Comparison of ENCODE assay signal across 25 cellular contexts in genomic region chr19:35380450-35381124, GRCh38. TPM values are rescaled to one million over a fixed set of nuclear protein-coding genes. Genes with fewer than 3 reads are reported as not detected.
DNase-seq lines count a peak whose midpoint lies in the region; ATAC-seq, FAIRE-seq and TF ChIP-seq lines count a peak whose summit lies in the region.
"Had no signal": no experiment of that assay in that cellular context is flagged by ENCODE, and none has a peak within 500 bp of the region (broad histone marks: within the 10 kb centered on the region; RNA-seq: fewer than 3 reads in every experiment).

No MANE protein-coding gene starts in this region.

- H3K27ac Mint-ChIP-seq in osteocyte (ENCODE audit: unreplicated experiment): no peak overlapping the region
- H3K27ac Mint-ChIP-seq: activated CD8-positive, alpha-beta T cell treated with anti-CD3 and anti-CD28 coated beads, Interleukin-2, amount 10 ng/mL, durations not matched to agents 7 days and 5 days; activated naive CD4-positive, alpha-beta T cell treated with anti-CD3 and anti-CD28 coated beads for 36 hours; activated T-cell treated with anti-CD3 and anti-CD28 coated beads, Interleukin-2, amount 50 U/mL, for 24 hours; GM23338; neural progenitor cell had no signal

- CTCF ChIA-PET in K562 (lab: Yijun Ruan, JAX; ENCODE audit: low intra/inter-chr PET ratio): no interaction called here

- H3K9ac ChIP-seq in K562 (ENCODE audit: insufficient read depth in 1 of 2, low read depth in 2 of 2, low read length in 2 of 2): peak overlapping the region; percentile 0 to 40; a peak in 1 of 4 replicates
- H3K9ac ChIP-seq: BLaER1 treated with 17β-estradiol and CSF1 and Interleukin-3, amounts not matched to agents 10 nM and 100 nM; neural progenitor cell had no signal

- no peak overlapping the region for H3K4me3 Mint-ChIP-seq in osteocyte (ENCODE audit: unreplicated experiment)
- H3K4me3 Mint-ChIP-seq: activated CD8-positive, alpha-beta T cell treated with anti-CD3 and anti-CD28 coated beads, Interleukin-2, amount 10 ng/mL, durations not matched to agents 7 days and 5 days; activated naive CD4-positive, alpha-beta T cell treated with anti-CD3 and anti-CD28 coated beads for 36 hours; activated T-cell treated with anti-CD3 and anti-CD28 coated beads, Interleukin-2, amount 50 U/mL, for 24 hours; central memory CD8-positive, alpha-beta T cell; GM23338; neural progenitor cell had no signal

- H3K36me3 Mint-ChIP-seq in osteocyte (ENCODE audit: unreplicated experiment): no peaks in the 10 kb centered on the region

- POLR2A ChIA-PET in K562 (lab: Yijun Ruan, JAX): interaction anchor here (0.6 to 1.5 kb wide), 5 partner anchors 23 to 375 kb away, joined by 3 to 4 read pairs (median 3); no protein-coding TSS in a partner anchor

- peak; percentile 3 for DNase-seq in H4 (ENCODE audit: low spot score)
- peak; percentile 80 to 94 (median 84) for DNase-seq in K562 (ENCODE audit: extremely low read depth in 1 of 4, low spot score in 3 of 4)
- peak; percentile 56 for DNase-seq in osteocyte (ENCODE audit: extremely low spot score, unreplicated experiment)
- DNase-seq in hepatic stellate cell (ENCODE audit: low spot score): no peak
- DNase-seq in RPMI8226: no peak
- DNase-seq: activated CD8-positive, alpha-beta T cell treated with anti-CD3 and anti-CD28 coated beads, Interleukin-2, amount 10 ng/mL, durations not matched to agents 7 days and 5 days; activated naive CD4-positive, alpha-beta T cell treated with anti-CD3 and anti-CD28 coated beads for 36 hours; activated T-cell treated with anti-CD3 and anti-CD28 coated beads, Interleukin-2, amount 50 U/mL, for 24 hours; Kasumi-1; NCI-H1105 treated with DMSO at 0.1 percent for 48 hours; NCI-H526; SIG-M5; T-helper 1 cell had no signal

- no peaks in the 10 kb centered on the region for H3K36me3 ChIP-seq in K562 (ENCODE audit: control insufficient read depth, insufficient read depth, low read length)
- H3K36me3 ChIP-seq: gastroesophageal sphincter, neural progenitor cell, suprapubic skin, vagina had no signal

- H2AFZ ChIP-seq in K562 (ENCODE audit: low read depth, low read length): peak overlapping the region; percentile 66
- H2AFZ ChIP-seq: GM23338, neural progenitor cell had no signal

- no peak for TF ChIP-seq RAD21 in K562 (CRISPR knock-in tag; conservative IDR thresholded peaks at IDR 0.05 in 1 of 2, IDR thresholded peaks at IDR 0.05 in 1 of 2)

- peak overlapping the region; percentile 68 for H3K4me2 ChIP-seq in K562 (ENCODE audit: insufficient read depth, low read length)
- H3K4me2 ChIP-seq: BLaER1 treated with 17β-estradiol and CSF1 and Interleukin-3, amounts not matched to agents 10 nM and 100 nM; GM23338; neural progenitor cell had no signal

- no peak for TF ChIP-seq POLR2A in K562 (conservative IDR thresholded peaks at IDR 0.05)

- H3K9me1 ChIP-seq in K562 (ENCODE audit: control insufficient read depth, insufficient read depth, low read length): no peaks in the 10 kb centered on the region

- no peaks in the 10 kb centered on the region for H3K27me3 Mint-ChIP-seq in osteocyte (ENCODE audit: unreplicated experiment)

- no peaks in the 10 kb centered on the region for H4K20me1 ChIP-seq in K562 (replicated peaks; ENCODE audit: control insufficient read depth, insufficient read depth, low read length)
- H4K20me1 ChIP-seq: BLaER1 treated with 17β-estradiol and CSF1 and Interleukin-3, amounts not matched to agents 10 nM and 100 nM had no signal

- H3K4me1 Mint-ChIP-seq in osteocyte (ENCODE audit: unreplicated experiment): no peaks in the 10 kb centered on the region
- H3K4me1 Mint-ChIP-seq: central memory CD8-positive, alpha-beta T cell; neural progenitor cell had no signal

- ATAC-seq in K562 (peak; percentile 97), HG03095 (IDR thresholded peaks at IDR 0.05; ENCODE audit: unreplicated experiment) (no peak)
- ATAC-seq: activated CD4-positive, CD25-positive, alpha-beta regulatory T cell treated with anti-CD3 and anti-CD28 coated beads, Interleukin-2, amount 50 U/mL, for 24 hours; activated CD8-positive, alpha-beta T cell treated with anti-CD3 and anti-CD28 coated beads, Interleukin-2, amount 10 ng/mL, durations not matched to agents 7 days and 5 days; gastroesophageal sphincter; GM23338 had no signal

- H3K9me3 Mint-ChIP-seq in osteocyte (ENCODE audit: unreplicated experiment): no peaks in the 10 kb centered on the region
- H3K9me3 Mint-ChIP-seq: central memory CD8-positive, alpha-beta T cell had no signal

- TF ChIP-seq EP300 in K562 (IDR thresholded peaks at IDR 0.05; ENCODE audit: low read length): peak; percentile 93

- no peaks in the 10 kb centered on the region for H3K79me2 ChIP-seq in K562 (ENCODE audit: control insufficient read depth, insufficient read depth, low read length)

- TF ChIP-seq CTCF in K562 (IDR thresholded peaks at IDR 0.05 in 2 of 3, conservative IDR thresholded peaks at IDR 0.05 in 1 of 3; ENCODE audit: insufficient read depth in 2 of 3, low read depth in 1 of 3, low read length in 3 of 3): no peak; a peak in 1 of 6 replicates
- TF ChIP-seq CTCF in osteocyte (IDR thresholded peaks at IDR 0.05): no peak

- peaks cover 20 to 29% of the 10 kb centered on the region in 2 experiments; a peak in 4 of 5 replicates for H3K4me1 ChIP-seq in K562 (replicated peaks in 1 of 2; ENCODE audit: control insufficient read depth in 2 of 2, insufficient read depth in 2 of 2, low read length in 2 of 2)
- H3K4me1 ChIP-seq: gastroesophageal sphincter, neural progenitor cell, vagina had no signal

- no TSS peak for BruUV-seq in K562 (replicated peaks; lab: Mats Ljungman, UMichigan)

- WGBS in K562 (ENCODE audit: insufficient coverage, low coverage, missing lambda C conversion rate): 2% methylated on average over 9 of the region's 9 CpGs

- no peaks in the 10 kb centered on the region; the same call in none of the 2 replicates for H3K9me3 ChIP-seq in K562 (replicated peaks; ENCODE audit: control insufficient read depth, insufficient read depth, low read depth, low read length)
- H3K9me3 ChIP-seq: suprapubic skin, vagina had no signal

- no peaks in the 10 kb centered on the region for H3K27me3 ChIP-seq in K562 (ENCODE audit: control insufficient read depth in 2 of 2, insufficient read depth in 2 of 2, low read length in 2 of 2)
- H3K27me3 ChIP-seq: BLaER1 treated with 17β-estradiol and CSF1 and Interleukin-3, amounts not matched to agents 10 nM and 100 nM; neural progenitor cell; vagina had no signal

- in situ Hi-C loops in K562 (cut with MboI): no loop called here

- intact Hi-C loops in K562 (cut with micrococcal nuclease): no loop called here

- H3K4me3 ChIP-seq in K562: no peak overlapping the region
- H3K4me3 ChIP-seq: BLaER1 treated with 17β-estradiol and CSF1 and Interleukin-3, amounts not matched to agents 10 nM and 100 nM; gastroesophageal sphincter; GM23338; neural progenitor cell; suprapubic skin; vagina had no signal

- peak; percentile 98 for FAIRE-seq in K562 (lab: Jason Lieb, UNC)
- FAIRE-seq: G401.6 had no signal

- peak overlapping the region; percentile 36; the same call in 1 of the 3 replicates for H3K27ac ChIP-seq in K562 (ENCODE audit: extremely low read depth, low read depth, low read length)
- H3K27ac ChIP-seq: BLaER1 treated with 17β-estradiol and CSF1 and Interleukin-3, amounts not matched to agents 10 nM and 100 nM; gastroesophageal sphincter; neural progenitor cell; suprapubic skin; vagina had no signal

RNA-seq across cellular contexts. Expression of gene GPR42, which starts 9.7 kb away (rescaled TPM):
- 0.21 TPM in 1 of 2 replicates, not detected in the other for total RNA-seq in H4 (2014; rRNA removed; shearing (Covaris generic))
- total RNA-seq in K562 (2011; cell fraction: chromatin; rRNA removed; ENCODE audit: low replicate concordance): not detected in 2 replicates
- total RNA-seq in K562 (2011; cell fraction: nucleolus; rRNA removed): not detected in 2 replicates
- not detected in 2 replicates for total RNA-seq in K562 (2011; cell fraction: nucleoplasm; rRNA removed)
- total RNA-seq in K562 (2014; rRNA removed) (not detected in 2 replicates), K562 (2014; rRNA removed; fragmentation: Illumina TruSeq; extraction: Trizol) (not detected in 2 replicates), K562 (2015; rRNA removed; fragmentation: Illumina TruSeq; extraction: Trizol) (not detected in 2 replicates), K562 (2021) (not detected in 2 replicates), osteocyte (not detected in 2 replicates)
- polyA plus RNA-seq in K562 (2011; rRNA removed) (not detected in 2 replicates), K562 (2014; fragmentation: Illumina TruSeq; extraction: Trizol) (not detected in 2 replicates), K562 (2014; fragmentation: Nextera tagmentation; extraction: Ambion mirVana) (not detected), K562 (2014; rRNA removed) (not detected in 2 replicates)
- polyA plus RNA-seq in K562 (2011; cell fraction: cytosol; rRNA removed): not detected in 2 replicates
- not detected in 2 replicates for polyA plus RNA-seq in K562 (2011; cell fraction: nucleus; rRNA removed)
- 0.10 TPM in 1 of 2 replicates, not detected in the other for polyA plus RNA-seq in K562 (2012)
- polyA minus RNA-seq in K562 (2011; rRNA and poly(A)+ RNA removed): not detected in 2 replicates
- not detected in 2 replicates for polyA minus RNA-seq in K562 (2011; cell fraction: cytosol; rRNA and poly(A)+ RNA removed)
- not detected in 2 replicates for polyA minus RNA-seq in K562 (2011; cell fraction: nucleus; rRNA and poly(A)+ RNA removed)
- total RNA-seq: activated CD8-positive, alpha-beta T cell treated with anti-CD3 and anti-CD28 coated beads, Interleukin-2, amount 10 ng/mL, durations not matched to agents 7 days and 5 days; gastroesophageal sphincter; GM23338; renal cortical epithelial cell; suprapubic skin; vagina had no signal
- polyA plus RNA-seq: esophagus, GM23338 had no signal

RNA-seq across cellular contexts. Expression of gene FFAR3, which starts 22.3 kb away (rescaled TPM):
- total RNA-seq in H4 (2014; rRNA removed; shearing (Covaris generic)): 0.21 TPM in 1 of 2 replicates, not detected in the other
- total RNA-seq in K562 (2011; cell fraction: chromatin; rRNA removed; ENCODE audit: low replicate concordance): not detected in 2 replicates
- total RNA-seq in K562 (2011; cell fraction: nucleolus; rRNA removed): not detected in 2 replicates
- total RNA-seq in K562 (2011; cell fraction: nucleoplasm; rRNA removed): not detected in 2 replicates
- not detected in 2 replicates for total RNA-seq in K562 (2014; rRNA removed)
- not detected in 2 replicates for total RNA-seq in K562 (2014; rRNA removed; fragmentation: Illumina TruSeq; extraction: Trizol)
- not detected in 2 replicates for total RNA-seq in K562 (2015; rRNA removed; fragmentation: Illumina TruSeq; extraction: Trizol)
- not detected in 2 replicates for total RNA-seq in K562 (2021)
- not detected in 2 replicates for polyA plus RNA-seq in K562 (2011; rRNA removed)
- not detected in 2 replicates for polyA plus RNA-seq in K562 (2011; cell fraction: cytosol; rRNA removed)
- not detected in 2 replicates for polyA plus RNA-seq in K562 (2011; cell fraction: nucleus; rRNA removed)
- polyA plus RNA-seq in K562 (2012): not detected in 2 replicates
- not detected in 2 replicates for polyA plus RNA-seq in K562 (2014; fragmentation: Illumina TruSeq; extraction: Trizol)
- polyA plus RNA-seq in K562 (2014; fragmentation: Nextera tagmentation; extraction: Ambion mirVana): not detected
- not detected in 2 replicates for polyA plus RNA-seq in K562 (2014; rRNA removed)
- not detected in 2 replicates for polyA minus RNA-seq in K562 (2011; rRNA and poly(A)+ RNA removed)
- polyA minus RNA-seq in K562 (2011; cell fraction: cytosol; rRNA and poly(A)+ RNA removed): not detected in 2 replicates
- not detected in 2 replicates for polyA minus RNA-seq in K562 (2011; cell fraction: nucleus; rRNA and poly(A)+ RNA removed)
- total RNA-seq in osteocyte: not detected in 2 replicates
- total RNA-seq: activated CD8-positive, alpha-beta T cell treated with anti-CD3 and anti-CD28 coated beads, Interleukin-2, amount 10 ng/mL, durations not matched to agents 7 days and 5 days; renal cortical epithelial cell; suprapubic skin; vagina had no signal
- polyA plus RNA-seq: esophagus, GM23338 had no signal

RNA-seq across cellular contexts. Expression of gene FFAR1, which starts 32.9 kb away (rescaled TPM):
- not detected in 2 replicates for total RNA-seq in H4 (2014; rRNA removed; shearing (Covaris generic))
- 0.28 TPM in 1 of 2 replicates, not detected in the other for total RNA-seq in K562 (2011; cell fraction: chromatin; rRNA removed; ENCODE audit: low replicate concordance)
- total RNA-seq in K562 (2011; cell fraction: nucleolus; rRNA removed): 0.13 and 0.17 TPM in 2 replicates
- total RNA-seq in K562 (2011; cell fraction: nucleoplasm; rRNA removed): not detected in 2 replicates
- total RNA-seq in K562 (2014; rRNA removed) (not detected in 2 replicates), K562 (2014; rRNA removed; fragmentation: Illumina TruSeq; extraction: Trizol) (not detected in 2 replicates), K562 (2015; rRNA removed; fragmentation: Illumina TruSeq; extraction: Trizol) (not detected in 2 replicates), K562 (2021) (not detected in 2 replicates), osteocyte (not detected in 2 replicates)
- polyA plus RNA-seq in K562 (2011; rRNA removed) (not detected in 2 replicates), K562 (2014; fragmentation: Illumina TruSeq; extraction: Trizol) (not detected in 2 replicates), K562 (2014; fragmentation: Nextera tagmentation; extraction: Ambion mirVana) (not detected), K562 (2014; rRNA removed) (not detected in 2 replicates)
- polyA plus RNA-seq in K562 (2011; cell fraction: cytosol; rRNA removed): not detected in 2 replicates
- 0.06 TPM in 1 of 2 replicates, not detected in the other for polyA plus RNA-seq in K562 (2011; cell fraction: nucleus; rRNA removed)
- not detected in 2 replicates for polyA plus RNA-seq in K562 (2012)
- polyA minus RNA-seq in K562 (2011; rRNA and poly(A)+ RNA removed): not detected in 2 replicates
- not detected in 2 replicates for polyA minus RNA-seq in K562 (2011; cell fraction: cytosol; rRNA and poly(A)+ RNA removed)
- polyA minus RNA-seq in K562 (2011; cell fraction: nucleus; rRNA and poly(A)+ RNA removed): not detected in 2 replicates
- total RNA-seq: activated CD8-positive, alpha-beta T cell treated with anti-CD3 and anti-CD28 coated beads, Interleukin-2, amount 10 ng/mL, durations not matched to agents 7 days and 5 days; gastroesophageal sphincter; GM23338; renal cortical epithelial cell; suprapubic skin; vagina had no signal
- polyA plus RNA-seq: esophagus, GM23338 had no signal

RNA-seq across cellular contexts. Expression of gene CD22, which starts 51.6 kb away (rescaled TPM):
- total RNA-seq in H4 (2014; rRNA removed; shearing (Covaris generic)): 1.9 and 6.1 TPM in 2 replicates
- total RNA-seq in K562 (2011; cell fraction: chromatin; rRNA removed; ENCODE audit: low replicate concordance): 29.7 and 39.0 TPM in 2 replicates
- total RNA-seq in K562 (2011; cell fraction: nucleolus; rRNA removed): 22.1 and 24.3 TPM in 2 replicates
- total RNA-seq in K562 (2011; cell fraction: nucleoplasm; rRNA removed): 23.2 and 26.7 TPM in 2 replicates
- total RNA-seq in K562 (2014; rRNA removed) (5.0 and 5.3 TPM in 2 replicates), K562 (2014; rRNA removed; fragmentation: Illumina TruSeq; extraction: Trizol) (2.3 and 2.4 TPM in 2 replicates), K562 (2015; rRNA removed; fragmentation: Illumina TruSeq; extraction: Trizol) (1.7 and 2.1 TPM in 2 replicates), K562 (2021) (3.5 and 5.9 TPM in 2 replicates), osteocyte (not detected in 2 replicates)
- polyA plus RNA-seq in K562 (2011; rRNA removed) (2.4 and 4.2 TPM in 2 replicates), K562 (2014; fragmentation: Illumina TruSeq; extraction: Trizol) (3.7 and 4.1 TPM in 2 replicates), K562 (2014; fragmentation: Nextera tagmentation; extraction: Ambion mirVana) (under 1 TPM; 0.29 to 0.84 TPM), K562 (2014; rRNA removed) (4.1 and 6.2 TPM in 2 replicates)
- 2.3 and 3.4 TPM in 2 replicates for polyA plus RNA-seq in K562 (2011; cell fraction: cytosol; rRNA removed)
- polyA plus RNA-seq in K562 (2011; cell fraction: nucleus; rRNA removed): 5.1 and 17.6 TPM in 2 replicates
- 3.0 and 4.6 TPM in 2 replicates for polyA plus RNA-seq in K562 (2012)
- polyA minus RNA-seq in K562 (2011; rRNA and poly(A)+ RNA removed): 1.4 and 6.6 TPM in 2 replicates
- 3.2 TPM in 1 of 2 replicates, not detected in the other for polyA minus RNA-seq in K562 (2011; cell fraction: cytosol; rRNA and poly(A)+ RNA removed)
- polyA minus RNA-seq in K562 (2011; cell fraction: nucleus; rRNA and poly(A)+ RNA removed): 1.6 and 3.8 TPM in 2 replicates
- total RNA-seq: renal cortical epithelial cell, suprapubic skin had no signal

Comparison
In these comparisons a context has a peak if more than half of its experiments do, and no peak if none do; other contexts are left out.
1. DNase-seq: peak in H4 (single experiment), K562 (4 of 4) and osteocyte (single experiment); none in hepatic stellate cell (single experiment) and RPMI8226 (single experiment).